In genomic region chr2:70029814-70030409, GRCh38 we compare ENCODE assay signal across 10 cellular contexts. TPM values are rescaled to one million over a fixed set of nuclear protein-coding genes. Genes with fewer than 3 reads are reported as not detected.
DNase-seq lines count a peak whose midpoint lies in the region; ATAC-seq, FAIRE-seq and TF ChIP-seq lines count a peak whose summit lies in the region.
"Had no signal": no experiment of that assay in that cellular context is flagged by ENCODE, and none has a peak within 500 bp of the region (broad histone marks: within the 10 kb centered on the region; RNA-seq: fewer than 3 reads in every experiment).

No MANE protein-coding gene starts in this region.

- CTCF ChIA-PET in activated CD8-positive, alpha-beta T cell treated with anti-CD3 and anti-CD28 coated beads, Interleukin-2, amount 10 ng/mL, durations not matched to agents 7 days and 5 days (lab: Charles Lee) = no interaction called here
- CTCF ChIA-PET in activated CD8-positive, alpha-beta T cell treated with anti-CD3 and anti-CD28 coated beads for 36 hours (lab: Charles Lee) = interaction anchor here (1.5 kb wide), 1 partner anchor 14 kb away, joined by 3 read pairs; no protein-coding TSS in a partner anchor

- H3K4me1 Mint-ChIP-seq in activated CD8-positive, alpha-beta T cell treated with anti-CD3 and anti-CD28 coated beads, Interleukin-2, amount 10 ng/mL, durations not matched to agents 7 days and 5 days (ENCODE audit: low read depth) = peaks cover 26% of the 10 kb centered on the region
- peaks cover 7% of the 10 kb centered on the region for H3K4me1 Mint-ChIP-seq in activated CD8-positive, alpha-beta T cell treated with anti-CD3 and anti-CD28 coated beads for 36 hours (ENCODE audit: low read depth)
- H3K4me1 Mint-ChIP-seq in memory B cell = no peaks in the 10 kb centered on the region
- H3K4me1 Mint-ChIP-seq: activated B cell treated with CpG ODN at 0.5 μM for 24 hours had no signal

- peaks cover 14% of the 10 kb centered on the region for H3K36me3 Mint-ChIP-seq in activated CD8-positive, alpha-beta T cell treated with anti-CD3 and anti-CD28 coated beads, Interleukin-2, amount 10 ng/mL, durations not matched to agents 7 days and 5 days (ENCODE audit: low read depth)
- H3K36me3 Mint-ChIP-seq in activated CD8-positive, alpha-beta T cell treated with anti-CD3 and anti-CD28 coated beads for 36 hours (ENCODE audit: low read depth) = peaks cover 6% of the 10 kb centered on the region
- peaks cover 9% of the 10 kb centered on the region for H3K36me3 Mint-ChIP-seq in memory B cell

- peak overlapping the region; percentile 70 for H3K27ac ChIP-seq in upper lobe of right lung
- H3K27ac ChIP-seq: C4-2B had no signal

- no peak for DNase-seq in activated CD8-positive, alpha-beta T cell treated with anti-CD3 and anti-CD28 coated beads, Interleukin-2, amount 10 ng/mL, durations not matched to agents 7 days and 5 days
- DNase-seq in activated CD8-positive, alpha-beta T cell treated with anti-CD3 and anti-CD28 coated beads for 36 hours = no peak
- DNase-seq in ecto neural progenitor cell (ENCODE audit: low spot score) (peak; percentile 75), memory B cell (ENCODE audit: low spot score in 2 of 2) (no peak), upper lobe of right lung (no peak), NCI-H446 treated with DMSO at 0.1 percent for 48 hours (lab: John Stamatoyannopoulos, UW) (no peak), HTR-8/SVneo (ENCODE audit: insufficient read length, low spot score) (no peak)
- DNase-seq in stimulated activated CD4-positive, alpha-beta T cell treated with anti-CD3 and anti-CD28 coated beads, Interleukin-15, amount 100 ng/mL, for 24 hours = no peak
- DNase-seq: activated B cell treated with CpG ODN at 0.5 μM for 24 hours had no signal

- no peaks in the 10 kb centered on the region for H3K9me3 ChIP-seq in upper lobe of right lung

- H3K27ac Mint-ChIP-seq in activated CD8-positive, alpha-beta T cell treated with anti-CD3 and anti-CD28 coated beads, Interleukin-2, amount 10 ng/mL, durations not matched to agents 7 days and 5 days = peak overlapping the region; percentile 35
- no peak overlapping the region for H3K27ac Mint-ChIP-seq in activated CD8-positive, alpha-beta T cell treated with anti-CD3 and anti-CD28 coated beads for 36 hours
- H3K27ac Mint-ChIP-seq in memory B cell = peak overlapping the region; percentile 24
- H3K27ac Mint-ChIP-seq: activated B cell treated with CpG ODN at 0.5 μM for 24 hours had no signal

- peaks cover 25% of the 10 kb centered on the region for H3K4me1 ChIP-seq in upper lobe of right lung

- no peaks in the 10 kb centered on the region for H3K27me3 ChIP-seq in upper lobe of right lung

- FAIRE-seq in HTR-8/SVneo (lab: Jason Lieb, UNC) = no peak

- intact Hi-C loops in activated CD8-positive, alpha-beta T cell treated with anti-CD3 and anti-CD28 coated beads for 36 hours (cut with micrococcal nuclease) = no loop called here
- intact Hi-C loops in upper lobe of right lung (cut with DNase I) = no loop called here

- H3K4me3 Mint-ChIP-seq in activated CD8-positive, alpha-beta T cell treated with anti-CD3 and anti-CD28 coated beads, Interleukin-2, amount 10 ng/mL, durations not matched to agents 7 days and 5 days = no peak overlapping the region
- no peak overlapping the region for H3K4me3 Mint-ChIP-seq in activated CD8-positive, alpha-beta T cell treated with anti-CD3 and anti-CD28 coated beads for 36 hours
- H3K4me3 Mint-ChIP-seq in memory B cell = no peak overlapping the region
- H3K4me3 Mint-ChIP-seq: activated B cell treated with CpG ODN at 0.5 μM for 24 hours had no signal

- peaks cover 3% of the 10 kb centered on the region for H3K9me3 Mint-ChIP-seq in activated CD8-positive, alpha-beta T cell treated with anti-CD3 and anti-CD28 coated beads, Interleukin-2, amount 10 ng/mL, durations not matched to agents 7 days and 5 days (ENCODE audit: insufficient read depth)
- H3K9me3 Mint-ChIP-seq in activated CD8-positive, alpha-beta T cell treated with anti-CD3 and anti-CD28 coated beads for 36 hours = no peaks in the 10 kb centered on the region
- no peaks in the 10 kb centered on the region for H3K9me3 Mint-ChIP-seq in memory B cell
- H3K9me3 Mint-ChIP-seq: activated B cell treated with CpG ODN at 0.5 μM for 24 hours had no signal

- no peak for TF ChIP-seq CTCF in activated CD8-positive, alpha-beta T cell treated with anti-CD3 and anti-CD28 coated beads for 36 hours (IDR thresholded peaks at IDR 0.05)
- no peak for TF ChIP-seq CTCF in upper lobe of right lung (IDR thresholded peaks at IDR 0.05)

- no peak overlapping the region for H3K4me3 ChIP-seq in upper lobe of right lung

- H3K27me3 Mint-ChIP-seq in activated CD8-positive, alpha-beta T cell treated with anti-CD3 and anti-CD28 coated beads, Interleukin-2, amount 10 ng/mL, durations not matched to agents 7 days and 5 days (ENCODE audit: low read depth) = no peaks in the 10 kb centered on the region
- no peaks in the 10 kb centered on the region for H3K27me3 Mint-ChIP-seq in activated CD8-positive, alpha-beta T cell treated with anti-CD3 and anti-CD28 coated beads for 36 hours
- no peaks in the 10 kb centered on the region for H3K27me3 Mint-ChIP-seq in memory B cell
- H3K27me3 Mint-ChIP-seq: activated B cell treated with CpG ODN at 0.5 μM for 24 hours had no signal

- POLR2A ChIA-PET in activated CD8-positive, alpha-beta T cell treated with anti-CD3 and anti-CD28 coated beads, Interleukin-2, amount 10 ng/mL, durations not matched to agents 7 days and 5 days (lab: Charles Lee) = interaction anchor here (0.8 to 1.1 kb wide), 3 partner anchors 8 to 13 kb away, joined by 3 read pairs; no protein-coding TSS in a partner anchor
- POLR2A ChIA-PET in activated CD8-positive, alpha-beta T cell treated with anti-CD3 and anti-CD28 coated beads for 36 hours (lab: Charles Lee) = interaction anchor here (0.6 kb wide), 1 partner anchor 199 kb away, joined by 3 read pairs; no protein-coding TSS in a partner anchor

- ATAC-seq in activated CD8-positive, alpha-beta T cell treated with anti-CD3 and anti-CD28 coated beads, Interleukin-2, amount 10 ng/mL, durations not matched to agents 7 days and 5 days = no peak
- ATAC-seq in activated CD8-positive, alpha-beta T cell treated with anti-CD3 and anti-CD28 coated beads for 36 hours = no peak
- ATAC-seq in memory B cell (ENCODE audit: low read depth) = no peak
- ATAC-seq in upper lobe of right lung = peak; percentile 80

- H3K36me3 ChIP-seq in upper lobe of right lung = no peaks in the 10 kb centered on the region

RNA-seq across cellular contexts. Expression of gene PCBP1, which starts 57.4 kb away (rescaled TPM):
- total RNA-seq in activated CD8-positive, alpha-beta T cell treated with anti-CD3 and anti-CD28 coated beads, Interleukin-2, amount 10 ng/mL, durations not matched to agents 7 days and 5 days = 100 to 1,000 TPM; 516 to 518 TPM
- total RNA-seq in activated CD8-positive, alpha-beta T cell treated with anti-CD3 and anti-CD28 coated beads for 36 hours = 100 to 1,000 TPM; 470 to 489 TPM
- total RNA-seq in upper lobe of right lung = 337 TPM
